Comparison of ENCODE assay signal across 6 cellular contexts in genomic region chr1:67094191-67094590, GRCh38. TPM values are rescaled to one million over a fixed set of nuclear protein-coding genes. Genes with fewer than 3 reads are reported as not detected.
"Had no signal": no experiment of that assay in that cellular context is flagged by ENCODE, and none has a peak within 500 bp of the region (broad histone marks: within the 10 kb centered on the region; RNA-seq: fewer than 3 reads in every experiment).

No MANE protein-coding gene starts in this region.

- H2AFZ ChIP-seq: GM23338 had no signal

- H3K4me2 ChIP-seq: GM23338 had no signal

- DNase-seq: H9, HCEC 1CT, IMR-90 had no signal

- ATAC-seq: GM23338 had no signal

- H3K4me3 ChIP-seq: GM23338 had no signal

RNA-seq across cellular contexts. Expression of gene C1orf141, which starts 40.6 kb away (rescaled TPM):
- total RNA-seq: GM23338, H1, H9, HT-29, IMR-90 had no signal
- polyA plus RNA-seq: GM23338, H1, IMR-90 had no signal
